ENCODE assay signal across 8 cellular contexts in genomic region chr6:26044140-26045045, GRCh38. TPM values are rescaled to one million over a fixed set of nuclear protein-coding genes. Genes with fewer than 3 reads are reported as not detected.
A peak's percentile ranks its signal among the peaks of the same experiment; 100 is the strongest.
DNase-seq lines count a peak whose midpoint lies in the region; ATAC-seq and TF ChIP-seq lines count a peak whose summit lies in the region.

No MANE protein-coding gene starts in this region.

- peak overlapping the region; percentile 87 for H3K4me3 Mint-ChIP-seq in activated T-cell treated with anti-CD3 and anti-CD28 coated beads, Interleukin-2, amount 50 U/mL, for 4 hours

- peak; percentile 7 for DNase-seq in AG08396 (ENCODE audit: low spot score)
- DNase-seq in activated T-cell treated with anti-CD3 and anti-CD28 coated beads, Interleukin-2, amount 50 U/mL, for 4 hours = peak; percentile 21
- no peak for DNase-seq in fibroblast of pulmonary artery (ENCODE audit: low read depth)
- DNase-seq in prostate gland (ENCODE audit: low spot score) = peak; percentile 19
- no peak for DNase-seq in NCI-H82 treated with DMSO at 0.1 percent for 48 hours (lab: John Stamatoyannopoulos, UW; ENCODE audit: unreplicated experiment)
- no peak for DNase-seq in smooth muscle cell (lab: John Stamatoyannopoulos, UW; ENCODE audit: unreplicated experiment)

- H3K36me3 Mint-ChIP-seq in activated T-cell treated with anti-CD3 and anti-CD28 coated beads, Interleukin-2, amount 50 U/mL, for 4 hours (ENCODE audit: insufficient read depth) = no peaks in the 10 kb centered on the region

- H3K36me3 ChIP-seq in prostate gland = no peaks in the 10 kb centered on the region
- H3K36me3 ChIP-seq in smooth muscle cell (ENCODE audit: low read depth) = no peaks in the 10 kb centered on the region

- no peaks in the 10 kb centered on the region for H3K79me2 ChIP-seq in smooth muscle cell (ENCODE audit: low read depth)

- WGBS in prostate gland = 2% methylated on average over 39 of the region's 39 CpGs
- WGBS in smooth muscle cell (ENCODE audit: low lambda C conversion rate) = 96% methylated on average over 39 of the region's 39 CpGs

- TF ChIP-seq POLR2A in prostate gland (IDR thresholded peaks at IDR 0.05) = no peak

- H3K9me3 ChIP-seq in prostate gland (no peaks in the 10 kb centered on the region), smooth muscle cell (replicated peaks; ENCODE audit: low read depth) (no peaks in the 10 kb centered on the region)

- no peaks in the 10 kb centered on the region for H4K20me1 ChIP-seq in smooth muscle cell (ENCODE audit: low read depth)

- H3K9ac ChIP-seq in smooth muscle cell (ENCODE audit: low read depth) = no peak overlapping the region

- no peaks in the 10 kb centered on the region for H3K27me3 Mint-ChIP-seq in activated T-cell treated with anti-CD3 and anti-CD28 coated beads, Interleukin-2, amount 50 U/mL, for 4 hours (ENCODE audit: low read depth)

- no peaks in the 10 kb centered on the region for H3K9me3 Mint-ChIP-seq in activated T-cell treated with anti-CD3 and anti-CD28 coated beads, Interleukin-2, amount 50 U/mL, for 4 hours

- no peaks in the 10 kb centered on the region for H3K27me3 ChIP-seq in prostate gland (replicated peaks; ENCODE audit: insufficient read depth)
- H3K27me3 ChIP-seq in smooth muscle cell (ENCODE audit: low read depth) = no peaks in the 10 kb centered on the region

- H3K4me1 Mint-ChIP-seq in activated T-cell treated with anti-CD3 and anti-CD28 coated beads, Interleukin-2, amount 50 U/mL, for 4 hours (ENCODE audit: low read depth) = peaks cover 25% of the 10 kb centered on the region

- TF ChIP-seq CTCF in fibroblast of pulmonary artery (IDR thresholded peaks at IDR 0.05; ENCODE audit: low read length, missing control alignments) (no peak), prostate gland (IDR thresholded peaks at IDR 0.05) (peak in 1 of 4 experiments; percentile 5), smooth muscle cell (IDR thresholded peaks at IDR 0.05; ENCODE audit: borderline replicate concordance, insufficient read depth, poor library complexity, severe bottlenecking) (no peak)

- ATAC-seq in GM19395 (IDR thresholded peaks at IDR 0.05; ENCODE audit: unreplicated experiment) (peak; percentile 31), HG03565 (IDR thresholded peaks at IDR 0.05; ENCODE audit: unreplicated experiment) (peak; percentile 3)
- ATAC-seq in activated T-cell treated with anti-CD3 and anti-CD28 coated beads, Interleukin-2, amount 50 U/mL, for 4 hours = peak; percentile 13 to 23

- no peak overlapping the region for H2AFZ ChIP-seq in smooth muscle cell (ENCODE audit: low read depth)

- H3F3A ChIP-seq in smooth muscle cell (ENCODE audit: low read depth) = no peaks in the 10 kb centered on the region

- H3K27ac ChIP-seq in prostate gland (peak overlapping the region; percentile 86 to 95), smooth muscle cell (ENCODE audit: low read depth) (no peak overlapping the region)

- peak overlapping the region; percentile 53 for H3K4me3 ChIP-seq in fibroblast of pulmonary artery (replicated peaks; ENCODE audit: low read depth, low read length)
- H3K4me3 ChIP-seq in prostate gland = peak overlapping the region; percentile 28 to 43
- no peak overlapping the region for H3K4me3 ChIP-seq in smooth muscle cell

- no peak overlapping the region for H3K4me2 ChIP-seq in smooth muscle cell

- H3K4me1 ChIP-seq in prostate gland (replicated peaks) (peaks cover 4% of the 10 kb centered on the region), smooth muscle cell (ENCODE audit: low read depth) (peaks cover 10% of the 10 kb centered on the region)

- intact Hi-C loops in prostate gland (cut with DNase I) = no loop called here

RNA-seq across cellular contexts. Expression of gene HFE, which starts 42.8 kb away (rescaled TPM):
- total RNA-seq in activated T-cell treated with anti-CD3 and anti-CD28 coated beads, Interleukin-2, amount 50 U/mL, for 4 hours = under 1 TPM in 1 of 3 donors, not detected in 2; 0.28 TPM
- total RNA-seq in prostate gland (10 to 100 TPM in 1 of 2 donors, 1 to 10 TPM in 1; 8.9 to 16.6 TPM), smooth muscle cell (4.9 and 5.5 TPM in 2 replicates)
- polyA plus RNA-seq in smooth muscle cell = 2.1 and 7.5 TPM in 2 replicates

Comparison
In these comparisons a context has a peak if more than half of its experiments do, and no peak if none do; other contexts are left out.
1. DNase-seq: peak in AG08396 (single experiment), activated T-cell treated with anti-CD3 and anti-CD28 coated beads, Interleukin-2, amount 50 U/mL, for 4 hours (single experiment) and prostate gland (single experiment); none in fibroblast of pulmonary artery (single experiment), NCI-H82 treated with DMSO at 0.1 percent for 48 hours (single experiment) and smooth muscle cell (single experiment).
2. Peak in every context shown above with its lines, with median percentiles within 50 percentile points of each other: ATAC-seq.